In genomic region chr7:101947899-101948298, GRCh38 we compare ENCODE assay signal across 1 cellular context.
TF ChIP-seq lines count a peak whose summit lies in the region.

No MANE protein-coding gene starts in this region.

TF ChIP-seq in GM23338, 12 proteins besides CTCF, POLR2A, EP300 and RAD21 (continued from another document):
- TF ChIP-seq ZNF462 (CRISPR knock-in tag; IDR thresholded peaks at IDR 0.05) (no peak), NANOG (IDR thresholded peaks at IDR 0.05; ENCODE audit: borderline replicate concordance) (no peak)
